Comparison of ENCODE assay signal across 8 cellular contexts in the genomic region with DNA sequence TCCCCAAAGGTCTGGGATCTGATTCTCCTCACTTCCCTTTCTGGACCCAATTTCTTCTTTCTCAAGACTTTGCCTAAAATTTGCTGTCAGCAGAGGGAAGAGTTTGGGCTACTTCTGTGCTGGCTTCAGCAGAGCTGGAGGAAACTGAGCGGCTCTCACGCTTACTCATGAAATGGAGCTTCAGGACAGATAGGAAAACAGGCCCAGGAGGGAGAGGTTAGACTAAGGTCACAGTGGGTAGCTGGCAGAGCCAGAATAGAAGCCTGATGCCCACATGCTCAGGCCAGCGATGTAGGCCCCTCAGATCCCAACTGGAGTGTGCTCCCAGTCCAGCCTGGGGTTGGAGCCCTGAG. TPM values are rescaled to one million over a fixed set of nuclear protein-coding genes. Genes with fewer than 3 reads are reported as not detected.
DNase-seq lines count a peak whose midpoint lies in the region; ATAC-seq, FAIRE-seq and TF ChIP-seq lines count a peak whose summit lies in the region.

No MANE protein-coding gene starts in this region.

- peaks cover 5% of the 10 kb centered on the region for H3K79me2 ChIP-seq in HepG2 (ENCODE audit: insufficient read depth, low read length)

- no peaks in the 10 kb centered on the region for H3K36me3 ChIP-seq in breast epithelium
- peaks cover 1 to 10% of the 10 kb centered on the region in 2 experiments; a peak in 2 of 5 replicates for H3K36me3 ChIP-seq in HepG2 (replicated peaks in 1 of 2; ENCODE audit: control insufficient read depth in 1 of 2, insufficient read depth in 2 of 2, low read length in 2 of 2)
- peaks cover 0 to 7% (median 0%) of the 10 kb centered on the region in 3 donors for H3K36me3 ChIP-seq in tibial artery

- TF ChIP-seq CTCF in breast epithelium (IDR thresholded peaks at IDR 0.05) (no peak), HepG2 (CRISPR knock-in tag; IDR thresholded peaks at IDR 0.05) (no peak), tibial artery (IDR thresholded peaks at IDR 0.05) (no peak)

- WGBS in HepG2 (ENCODE audit: low lambda C conversion rate), result 0% methylated on average over 3 of the region's 3 CpGs

- no peaks in the 10 kb centered on the region for H4K20me1 ChIP-seq in HepG2 (ENCODE audit: insufficient read depth, low read length)

- TSS peak; percentile 68 for BruUV-seq in HepG2 (replicated peaks; lab: Mats Ljungman, UMichigan)

- TF ChIP-seq EP300 in HepG2 (IDR thresholded peaks at IDR 0.05; ENCODE audit: low read depth in 2 of 2, low read length in 2 of 2), result no peak
- TF ChIP-seq EP300 in HepG2 (CRISPR knock-in tag; IDR thresholded peaks at IDR 0.05; ENCODE audit: borderline replicate concordance), result no peak

- peak; percentile 54 for ATAC-seq in HepG2
- no peak for ATAC-seq in GM18858 (IDR thresholded peaks at IDR 0.05; ENCODE audit: unreplicated experiment)

- H3K9me3 ChIP-seq in breast epithelium (no peaks in the 10 kb centered on the region), HepG2 (ENCODE audit: low read length) (no peaks in the 10 kb centered on the region), tibial artery (no peaks in the 10 kb centered on the region)

- H3K27me3 ChIP-seq in breast epithelium (no peaks in the 10 kb centered on the region), HepG2 (ENCODE audit: control insufficient read depth in 1 of 2, insufficient read depth in 2 of 2, low read length in 2 of 2) (no peaks in the 10 kb centered on the region; a peak in 1 of 5 replicates), tibial artery (no peaks in the 10 kb centered on the region)

- intact Hi-C loops in breast epithelium (cut with DNase I; ENCODE audit: low total_unique reads) (no loop called here), HepG2 (cut with micrococcal nuclease; ENCODE audit: unreplicated experiment) (loop anchor here (2.0 kb wide), 1 partner anchor 49 kb away; no protein-coding TSS in a partner anchor), tibial artery (cut with DNase I; ENCODE audit: low total_unique reads) (no loop called here)

- CTCF ChIA-PET in HepG2 (lab: Yijun Ruan, JAX; ENCODE audit: low intra/inter-chr PET ratio, low total read pairs), result no interaction called here

- no peak for FAIRE-seq in HepG2 (lab: Jason Lieb, UNC)

- H3K9ac ChIP-seq in HepG2 (ENCODE audit: insufficient read depth, low read depth, low read length), result peak overlapping the region; percentile 81

- no peak for TF ChIP-seq RAD21 in HepG2 (CRISPR knock-in tag; IDR thresholded peaks at IDR 0.05)

- POLR2A ChIA-PET in HepG2 (lab: Yijun Ruan, JAX), result interaction anchor here (0.6 to 2.0 kb wide), 12 partner anchors 13 to 291 kb away, joined by 3 to 11 read pairs (median 4); a partner anchor contains a TSS

- peak overlapping the region; percentile 93 for H3K4me2 ChIP-seq in HepG2 (ENCODE audit: low read depth, low read length)

- H3K27ac ChIP-seq in breast epithelium (peak overlapping the region; percentile 64 to 80), HepG2 (ENCODE audit: extremely low read length, insufficient read depth, low read length) (peak overlapping the region; percentile 48), tibial artery (peak overlapping the region; percentile 70 to 73)

- peak; percentile 45 for DNase-seq in GM03348 (ENCODE audit: low spot score)
- no peak for DNase-seq in Jurkat, Clone E6-1 (ENCODE audit: low read depth, low spot score)
- DNase-seq in breast epithelium (ENCODE audit: low spot score in 2 of 2), result no peak
- DNase-seq in HepG2 (ENCODE audit: low spot score), result no peak
- DNase-seq in tibial artery, result no peak
- no peak for DNase-seq in NCI-H187 (lab: John Stamatoyannopoulos, UW)
- no peak for DNase-seq in stimulated activated CD4-positive, alpha-beta T cell treated with anti-CD3 and anti-CD28 coated beads, Interleukin-4, amount 100 ng/mL, for 4 hours

- peak overlapping the region; percentile 90 for H3K4me3 ChIP-seq in Jurkat, Clone E6-1 (ENCODE audit: low read length)
- H3K4me3 ChIP-seq in breast epithelium, result peak overlapping the region; percentile 82 to 90 (median 90)
- peak overlapping the region; percentile 81 to 91 (median 88) for H3K4me3 ChIP-seq in HepG2 (replicated peaks in 1 of 3; ENCODE audit: insufficient read depth in 1 of 3, low read depth in 2 of 3, low read length in 3 of 3)
- peak overlapping the region; percentile 69 to 81 for H3K4me3 ChIP-seq in tibial artery

- H3K4me1 ChIP-seq in breast epithelium, result peaks cover 0 to 3% of the 10 kb centered on the region in 2 donors
- H3K4me1 ChIP-seq in HepG2 (ENCODE audit: insufficient read depth, low read length), result peaks cover 19% of the 10 kb centered on the region
- H3K4me1 ChIP-seq in tibial artery, result peaks cover 0 to 17% (median 8%) of the 10 kb centered on the region in 4 donors

- no peak for TF ChIP-seq POLR2A in breast epithelium (IDR thresholded peaks at IDR 0.05)
- no peak for TF ChIP-seq POLR2A in HepG2 (IDR thresholded peaks at IDR 0.05; ENCODE audit: insufficient read depth in 1 of 2, low read depth in 2 of 2, low read length in 2 of 2)

- H2AFZ ChIP-seq in HepG2 (ENCODE audit: low read length), result no peak overlapping the region

- in situ Hi-C loops in HepG2 (cut with HindIII; ENCODE audit: extremely low pct_ligation_motif_present, low pct_unique_long_range_greater_than_20kb), result loop anchor here (5.0 kb wide), 2 partner anchors 48 to 73 kb away; a partner anchor contains a TSS

RNA-seq across cellular contexts. Expression of a gene that starts 0.6 kb away (rescaled TPM):
- polyA plus RNA-seq in Jurkat, Clone E6-1 (2012; ENCODE audit: insufficient read depth, insufficient read length), result 8.8 TPM
- 10 to 100 TPM; 12.7 to 15.4 (median 13.1) TPM for total RNA-seq in breast epithelium
- 6.2 and 14.1 TPM in 2 replicates for total RNA-seq in HepG2 (2016; rRNA removed; fragmentation: Illumina TruSeq; extraction: Trizol)
- total RNA-seq in HepG2 (2016; cell fraction: cytosol; rRNA removed; fragmentation: Illumina TruSeq; extraction: Trizol; ENCODE audit: low read depth), result 4.6 and 5.0 TPM in 2 replicates
- 5.2 and 14.1 TPM in 2 replicates for total RNA-seq in HepG2 (2016; cell fraction: insoluble cytoplasmic fraction; rRNA removed; fragmentation: Illumina TruSeq; extraction: Trizol)
- 5.8 and 6.5 TPM in 2 replicates for total RNA-seq in HepG2 (2016; cell fraction: membrane; rRNA removed; fragmentation: Illumina TruSeq; extraction: Trizol)
- total RNA-seq in HepG2 (2016; cell fraction: nucleus; rRNA removed; fragmentation: Illumina TruSeq; extraction: Trizol), result 27.7 and 28.1 TPM in 2 replicates
- polyA plus RNA-seq in HepG2 (2011; rRNA removed), result 13.2 and 17.0 TPM in 2 replicates
- 9.7 and 10.5 TPM in 2 replicates for polyA plus RNA-seq in HepG2 (2011; cell fraction: cytosol; rRNA removed)
- 26.4 and 29.4 TPM in 2 replicates for polyA plus RNA-seq in HepG2 (2011; cell fraction: nucleus; rRNA removed)
- 7.1 and 10.6 TPM in 2 replicates for polyA plus RNA-seq in HepG2 (2012)
- polyA plus RNA-seq in HepG2 (2016; cell fraction: cytosol; fragmentation: Illumina TruSeq; extraction: Trizol; ENCODE audit: low read depth), result 1.0 and 1.3 TPM in 2 replicates
- polyA plus RNA-seq in HepG2 (2016; cell fraction: insoluble cytoplasmic fraction; fragmentation: Illumina TruSeq; extraction: Trizol; ENCODE audit: low read depth), result 5.1 and 5.6 TPM in 2 replicates
- 2.3 and 3.2 TPM in 2 replicates for polyA plus RNA-seq in HepG2 (2016; cell fraction: membrane; fragmentation: Illumina TruSeq; extraction: Trizol; ENCODE audit: low read depth)
- 32.4 and 36.5 TPM in 2 replicates for polyA plus RNA-seq in HepG2 (2016; cell fraction: nucleus; fragmentation: Illumina TruSeq; extraction: Trizol; ENCODE audit: insufficient read depth, low read depth)
- polyA minus RNA-seq in HepG2 (2011; rRNA and poly(A)+ RNA removed; ENCODE audit: low replicate concordance), result 42.7 and 51.0 TPM in 2 replicates
- polyA minus RNA-seq in HepG2 (2011; cell fraction: cytosol; rRNA and poly(A)+ RNA removed), result 8.7 and 12.4 TPM in 2 replicates
- polyA minus RNA-seq in HepG2 (2011; cell fraction: nucleus; rRNA and poly(A)+ RNA removed), result 30.5 and 35.6 TPM in 2 replicates

RNA-seq across cellular contexts. Expression of a gene that starts 50.1 kb away (rescaled TPM):
- polyA plus RNA-seq in Jurkat, Clone E6-1 (2012; ENCODE audit: insufficient read depth, insufficient read length), result 107 TPM
- 10 to 100 TPM; 15.4 to 56.2 (median 45.2) TPM for total RNA-seq in breast epithelium
- 121 and 160 TPM in 2 replicates for total RNA-seq in HepG2 (2016; rRNA removed; fragmentation: Illumina TruSeq; extraction: Trizol)
- 26.4 and 30.5 TPM in 2 replicates for total RNA-seq in HepG2 (2016; cell fraction: cytosol; rRNA removed; fragmentation: Illumina TruSeq; extraction: Trizol; ENCODE audit: low read depth)
- total RNA-seq in HepG2 (2016; cell fraction: insoluble cytoplasmic fraction; rRNA removed; fragmentation: Illumina TruSeq; extraction: Trizol), result 124 and 142 TPM in 2 replicates
- 67.7 and 68.3 TPM in 2 replicates for total RNA-seq in HepG2 (2016; cell fraction: membrane; rRNA removed; fragmentation: Illumina TruSeq; extraction: Trizol)
- 69.5 and 80.4 TPM in 2 replicates for total RNA-seq in HepG2 (2016; cell fraction: nucleus; rRNA removed; fragmentation: Illumina TruSeq; extraction: Trizol)
- polyA plus RNA-seq in HepG2 (2011; rRNA removed), result 28.9 and 32.6 TPM in 2 replicates
- polyA plus RNA-seq in HepG2 (2011; cell fraction: cytosol; rRNA removed), result 31.0 and 41.3 TPM in 2 replicates
- polyA plus RNA-seq in HepG2 (2011; cell fraction: nucleus; rRNA removed), result 33.5 and 44.0 TPM in 2 replicates
- 91.3 and 110 TPM in 2 replicates for polyA plus RNA-seq in HepG2 (2012)
- polyA plus RNA-seq in HepG2 (2016; cell fraction: cytosol; fragmentation: Illumina TruSeq; extraction: Trizol; ENCODE audit: low read depth), result 27.9 and 30.5 TPM in 2 replicates
- polyA plus RNA-seq in HepG2 (2016; cell fraction: insoluble cytoplasmic fraction; fragmentation: Illumina TruSeq; extraction: Trizol; ENCODE audit: low read depth), result 167 and 192 TPM in 2 replicates
- 54.8 and 61.1 TPM in 2 replicates for polyA plus RNA-seq in HepG2 (2016; cell fraction: membrane; fragmentation: Illumina TruSeq; extraction: Trizol; ENCODE audit: low read depth)
- 103 and 108 TPM in 2 replicates for polyA plus RNA-seq in HepG2 (2016; cell fraction: nucleus; fragmentation: Illumina TruSeq; extraction: Trizol; ENCODE audit: insufficient read depth, low read depth)
- 39.6 and 63.7 TPM in 2 replicates for polyA minus RNA-seq in HepG2 (2011; rRNA and poly(A)+ RNA removed; ENCODE audit: low replicate concordance)
- polyA minus RNA-seq in HepG2 (2011; cell fraction: cytosol; rRNA and poly(A)+ RNA removed), result 84.3 and 87.1 TPM in 2 replicates
- polyA minus RNA-seq in HepG2 (2011; cell fraction: nucleus; rRNA and poly(A)+ RNA removed), result 30.4 and 44.4 TPM in 2 replicates

RNA-seq across cellular contexts. Expression of a gene that starts 54.4 kb away (rescaled TPM):
- 153 TPM for polyA plus RNA-seq in Jurkat, Clone E6-1 (2012; ENCODE audit: insufficient read depth, insufficient read length)
- total RNA-seq in breast epithelium, result 100 to 1,000 TPM; 106 to 140 (median 117) TPM
- total RNA-seq in HepG2 (2016; rRNA removed; fragmentation: Illumina TruSeq; extraction: Trizol), result 188 and 399 TPM in 2 replicates
- 51.8 and 55.4 TPM in 2 replicates for total RNA-seq in HepG2 (2016; cell fraction: cytosol; rRNA removed; fragmentation: Illumina TruSeq; extraction: Trizol; ENCODE audit: low read depth)
- 188 and 419 TPM in 2 replicates for total RNA-seq in HepG2 (2016; cell fraction: insoluble cytoplasmic fraction; rRNA removed; fragmentation: Illumina TruSeq; extraction: Trizol)
- 139 and 146 TPM in 2 replicates for total RNA-seq in HepG2 (2016; cell fraction: membrane; rRNA removed; fragmentation: Illumina TruSeq; extraction: Trizol)
- 205 and 251 TPM in 2 replicates for total RNA-seq in HepG2 (2016; cell fraction: nucleus; rRNA removed; fragmentation: Illumina TruSeq; extraction: Trizol)
- 232 and 248 TPM in 2 replicates for polyA plus RNA-seq in HepG2 (2011; rRNA removed)
- 187 and 226 TPM in 2 replicates for polyA plus RNA-seq in HepG2 (2011; cell fraction: cytosol; rRNA removed)
- 193 and 225 TPM in 2 replicates for polyA plus RNA-seq in HepG2 (2011; cell fraction: nucleus; rRNA removed)
- polyA plus RNA-seq in HepG2 (2012), result 169 and 183 TPM in 2 replicates
- polyA plus RNA-seq in HepG2 (2016; cell fraction: cytosol; fragmentation: Illumina TruSeq; extraction: Trizol; ENCODE audit: low read depth), result 35.0 and 38.2 TPM in 2 replicates
- polyA plus RNA-seq in HepG2 (2016; cell fraction: insoluble cytoplasmic fraction; fragmentation: Illumina TruSeq; extraction: Trizol; ENCODE audit: low read depth), result 373 and 400 TPM in 2 replicates
- polyA plus RNA-seq in HepG2 (2016; cell fraction: membrane; fragmentation: Illumina TruSeq; extraction: Trizol; ENCODE audit: low read depth), result 61.4 and 81.8 TPM in 2 replicates
- 268 and 286 TPM in 2 replicates for polyA plus RNA-seq in HepG2 (2016; cell fraction: nucleus; fragmentation: Illumina TruSeq; extraction: Trizol; ENCODE audit: insufficient read depth, low read depth)
- 953 and 1,029 TPM in 2 replicates for polyA minus RNA-seq in HepG2 (2011; rRNA and poly(A)+ RNA removed; ENCODE audit: low replicate concordance)
- 281 and 285 TPM in 2 replicates for polyA minus RNA-seq in HepG2 (2011; cell fraction: cytosol; rRNA and poly(A)+ RNA removed)
- 378 and 429 TPM in 2 replicates for polyA minus RNA-seq in HepG2 (2011; cell fraction: nucleus; rRNA and poly(A)+ RNA removed)
